Comparison of ENCODE assay signal across 1 cellular context in genomic region chr20:62711703-62712101, GRCh38.
TF ChIP-seq lines count a peak whose summit lies in the region.

No MANE protein-coding gene starts in this region.

TF ChIP-seq in K562, 482 proteins besides CTCF, POLR2A, EP300 and RAD21 (continued from another document and continues in another):
- TF ChIP-seq KDM5B (IDR thresholded peaks at IDR 0.05; ENCODE audit: insufficient replicate concordance, low read depth, low read length) (no peak), BRCA1 (IDR thresholded peaks at IDR 0.05) (no peak), BRCA1 (CRISPR knock-in tag; IDR thresholded peaks at IDR 0.05) (no peak), LCOR (CRISPR knock-in tag; IDR thresholded peaks at IDR 0.05) (no peak), SP1 (CRISPR knock-in tag; IDR thresholded peaks at IDR 0.05) (no peak), ATF3 (IDR thresholded peaks at IDR 0.05) (no peak), ATF3 (CRISPR knock-in tag; conservative IDR thresholded peaks at IDR 0.05) (no peak), SP2 (IDR thresholded peaks at IDR 0.05; ENCODE audit: extremely low read depth, low read depth, low read length, poor library complexity, severe bottlenecking) (no peak), ATF2 (CRISPR knock-in tag; IDR thresholded peaks at IDR 0.05) (no peak), RFX5 (IDR thresholded peaks at IDR 0.05; ENCODE audit: low read depth, low read length) (no peak), ZSCAN29 (IDR thresholded peaks at IDR 0.05) (no peak), ARID2 (IDR thresholded peaks at IDR 0.05) (no peak), CEBPB (tag; IDR thresholded peaks at IDR 0.05) (no peak), SIN3A (IDR thresholded peaks at IDR 0.05; ENCODE audit: borderline replicate concordance in 2 of 2, control insufficient read depth in 1 of 2, low read depth in 2 of 2, low read length in 2 of 2) (no peak), DDX20 (tag; IDR thresholded peaks at IDR 0.05; ENCODE audit: low read depth) (no peak), FOXM1 (IDR thresholded peaks at IDR 0.05; ENCODE audit: low read depth) (no peak), FOXM1 (CRISPR knock-in tag; IDR thresholded peaks at IDR 0.05; ENCODE audit: low read depth) (no peak), XRCC5 (IDR thresholded peaks at IDR 0.05; ENCODE audit: low read depth, low read length) (no peak), SRSF1 (IDR thresholded peaks at IDR 0.05; ENCODE audit: low read depth, low read length) (no peak), MYBL2 (IDR thresholded peaks at IDR 0.05; ENCODE audit: low read depth) (no peak), MYBL2 (CRISPR knock-in tag; IDR thresholded peaks at IDR 0.05; ENCODE audit: borderline replicate concordance) (no peak), BCL6 (CRISPR knock-in tag; IDR thresholded peaks at IDR 0.05) (no peak), C11orf30 (IDR thresholded peaks at IDR 0.05; ENCODE audit: low read depth) (peak; percentile 60; the same call in 1 of the 2 replicates), SRSF9 (IDR thresholded peaks at IDR 0.05; ENCODE audit: borderline replicate concordance, low read depth, low read length) (no peak), POLR2AphosphoS5 (IDR thresholded peaks at IDR 0.05; ENCODE audit: control insufficient read depth, insufficient read depth, low read depth, low read length) (no peak), POLR3G (IDR thresholded peaks at IDR 0.05; ENCODE audit: extremely low read depth, insufficient read length, insufficient replicate concordance) (no peak), FOXO4 (CRISPR knock-in tag; IDR thresholded peaks at IDR 0.05) (no peak), ARHGAP35 (IDR thresholded peaks at IDR 0.05; ENCODE audit: partially characterized antibody) (no peak), ZBED1 (IDR thresholded peaks at IDR 0.05) (no peak), MBD1 (CRISPR knock-in tag; IDR thresholded peaks at IDR 0.05) (no peak), L3MBTL2 (IDR thresholded peaks at IDR 0.05) (peak; percentile 97), DLX4 (CRISPR knock-in tag; IDR thresholded peaks at IDR 0.05) (no peak), FIP1L1 (IDR thresholded peaks at IDR 0.05; ENCODE audit: low read depth, low read length, poor library complexity, severe bottlenecking) (no peak), VEZF1 (CRISPR knock-in tag; IDR thresholded peaks at IDR 0.05) (no peak), ZZZ3 (IDR thresholded peaks at IDR 0.05) (no peak), THAP7 (CRISPR knock-in tag; IDR thresholded peaks at IDR 0.05) (no peak), ZNF695 (CRISPR knock-in tag; IDR thresholded peaks at IDR 0.05) (no peak), POLR2G (IDR thresholded peaks at IDR 0.05; ENCODE audit: low read depth, low read length) (peak; percentile 76), CHD1 (IDR thresholded peaks at IDR 0.05; ENCODE audit: low read length) (no peak), ZNF174 (CRISPR knock-in tag; IDR thresholded peaks at IDR 0.05) (no peak), FOS (IDR thresholded peaks at IDR 0.05; ENCODE audit: extremely low read depth, insufficient read length) (no peak), ZEB2 (IDR thresholded peaks at IDR 0.05) (no peak), DPF2 (IDR thresholded peaks at IDR 0.05) (no peak), SMARCB1 (IDR thresholded peaks at IDR 0.05; ENCODE audit: insufficient read length, low read depth) (no peak), GTF2A2 (tag; IDR thresholded peaks at IDR 0.05) (no peak), ZC3H8 (IDR thresholded peaks at IDR 0.05) (no peak), ELF4 (CRISPR knock-in tag; IDR thresholded peaks at IDR 0.05) (no peak), CLOCK (CRISPR knock-in tag; IDR thresholded peaks at IDR 0.05; ENCODE audit: borderline replicate concordance) (no peak), YBX1 (IDR thresholded peaks at IDR 0.05) (no peak), ZBTB33 (CRISPR knock-in tag; IDR thresholded peaks at IDR 0.05) (no peak), ZBTB49 (CRISPR knock-in tag; IDR thresholded peaks at IDR 0.05; ENCODE audit: borderline replicate concordance) (no peak), ARID3B (CRISPR knock-in tag; IDR thresholded peaks at IDR 0.05; ENCODE audit: borderline replicate concordance) (no peak), NFIC (IDR thresholded peaks at IDR 0.05) (peak; percentile 96), ETV1 (tag; conservative IDR thresholded peaks at IDR 0.05; ENCODE audit: low read depth) (no peak), CXXC5 (CRISPR knock-in tag; IDR thresholded peaks at IDR 0.05) (peak; percentile 86), HSF4 (CRISPR knock-in tag; IDR thresholded peaks at IDR 0.05; ENCODE audit: borderline replicate concordance) (no peak), SREBF2 (CRISPR knock-in tag; IDR thresholded peaks at IDR 0.05) (no peak)
